ENCODE assay signal across 14 cellular contexts in genomic region chr21:17730782-17731181, GRCh38.
A peak's percentile ranks its signal among the peaks of the same experiment; 100 is the strongest.
DNase-seq lines count a peak whose midpoint lies in the region; ATAC-seq, FAIRE-seq and TF ChIP-seq lines count a peak whose summit lies in the region.
"Had no signal": no experiment of that assay in that cellular context is flagged by ENCODE, and none has a peak within 500 bp of the region (broad histone marks: within the 10 kb centered on the region; RNA-seq: fewer than 3 reads in every experiment).

No MANE protein-coding gene starts in this region.

- no peak; the same call in 2 of the 3 replicates for ATAC-seq in GM12878
- ATAC-seq in naive thymus-derived CD4-positive, alpha-beta T cell, result peak; percentile 78
- ATAC-seq: activated CD4-positive, CD25-positive, alpha-beta regulatory T cell treated with anti-CD3 and anti-CD28 coated beads, Interleukin-2, amount 50 U/mL, for 24 hours; activated T-cell treated with anti-CD3 and anti-CD28 coated beads, Interleukin-2, amount 50 U/mL, for 4 hours; SK-N-SH treated with all-trans-retinoic acid at 6 μM for 48 hours had no signal

- no peaks in the 10 kb centered on the region for H3K4me1 ChIP-seq in GM12878 (ENCODE audit: control insufficient read depth, insufficient read depth, low read length)
- no peaks in the 10 kb centered on the region for H3K4me1 ChIP-seq in naive thymus-derived CD4-positive, alpha-beta T cell (ENCODE audit: control insufficient read depth in 2 of 2, insufficient read depth in 2 of 2, low read length in 2 of 2)
- H3K4me1 ChIP-seq in adrenal gland (replicated peaks in 1 of 2), result no peaks in the 10 kb centered on the region

- no peak overlapping the region for H3K9ac ChIP-seq in GM12878 (ENCODE audit: control insufficient read depth, insufficient read depth, low read length)

- TF ChIP-seq CTCF in GM12878 (IDR thresholded peaks at IDR 0.05 in 2 of 3, conservative IDR thresholded peaks at IDR 0.05 in 1 of 3; ENCODE audit: control insufficient read depth in 2 of 3, extremely low read depth in 1 of 3, insufficient read depth in 1 of 3, low read depth in 3 of 3, low read length in 3 of 3) (no peak; a peak in 1 of 6 replicates), adrenal gland (IDR thresholded peaks at IDR 0.05) (no peak)

- TF ChIP-seq POLR2A in GM12878 (IDR thresholded peaks at IDR 0.05; ENCODE audit: low read depth, low read length), result no peak
- no peak for TF ChIP-seq POLR2A in adrenal gland (IDR thresholded peaks at IDR 0.05)

- 53% methylated on average over 1 of the region's 1 CpG for WGBS in GM12878 (ENCODE audit: insufficient coverage, insufficient replicate concordance, low lambda C conversion rate, missing lambda C conversion rate)
- 69 to 88% (median 79%) methylated on average over 1 of the region's 1 CpG for WGBS in adrenal gland, 4 donors

- H3K27me3 ChIP-seq in GM12878 (replicated peaks in 1 of 2; ENCODE audit: control insufficient read depth in 2 of 2, insufficient read depth in 2 of 2, low read length in 1 of 2), result no peaks in the 10 kb centered on the region
- no peaks in the 10 kb centered on the region for H3K27me3 ChIP-seq in naive thymus-derived CD4-positive, alpha-beta T cell (ENCODE audit: control insufficient read depth in 2 of 2, insufficient read depth in 2 of 2, low read length in 2 of 2)
- no peaks in the 10 kb centered on the region for H3K27me3 ChIP-seq in adrenal gland

- H3K9me3 Mint-ChIP-seq in naive thymus-derived CD4-positive, alpha-beta T cell, result peaks cover 0 to 2% (median 0%) of the 10 kb centered on the region in 11 donors
- H3K9me3 Mint-ChIP-seq: activated T-cell treated with anti-CD3 and anti-CD28 coated beads, Interleukin-2, amount 50 U/mL, for 4 hours had no signal

- no peaks in the 10 kb centered on the region for H4K20me1 ChIP-seq in GM12878 (ENCODE audit: control insufficient read depth, insufficient read depth)

- no peaks in the 10 kb centered on the region for H3K36me3 Mint-ChIP-seq in naive thymus-derived CD4-positive, alpha-beta T cell

- DNase-seq in GF-D8 (lab: John Stamatoyannopoulos, UW), result peak; percentile 87
- peak; percentile 92 for DNase-seq in MV-4-11 (lab: John Stamatoyannopoulos, UW)
- no peak for DNase-seq in GM12878 (ENCODE audit: low read depth, low spot score)
- no peak for DNase-seq in naive thymus-derived CD4-positive, alpha-beta T cell
- DNase-seq in cerebellar cortex (ENCODE audit: low spot score), result no peak
- no peak for DNase-seq in adrenal gland
- DNase-seq in NCI-H524 treated with DMSO at 0.1 percent for 48 hours (lab: John Stamatoyannopoulos, UW), result no peak
- no peak for DNase-seq in KG1 (lab: John Stamatoyannopoulos, UW)
- DNase-seq: activated T-cell treated with anti-CD3 and anti-CD28 coated beads, Interleukin-2, amount 50 U/mL, for 4 hours; NCI-H1436 treated with DMSO at 0.1 percent for 48 hours; substantia nigra had no signal

- no peak for FAIRE-seq in GM12878 (lab: Jason Lieb, UNC)
- FAIRE-seq: keratinocyte had no signal

- H3K4me3 Mint-ChIP-seq in naive thymus-derived CD4-positive, alpha-beta T cell, result no peak overlapping the region
- H3K4me3 Mint-ChIP-seq: activated T-cell treated with anti-CD3 and anti-CD28 coated beads, Interleukin-2, amount 50 U/mL, for 4 hours had no signal

- peaks cover 0 to 6% (median 0%) of the 10 kb centered on the region in 7 donors for H3K4me1 Mint-ChIP-seq in naive thymus-derived CD4-positive, alpha-beta T cell

- no peak for TF ChIP-seq EP300 in GM12878 (IDR thresholded peaks at IDR 0.05; ENCODE audit: borderline replicate concordance in 1 of 2, control insufficient read depth in 1 of 2, low read depth in 2 of 2, low read length in 2 of 2)

- RAD21 ChIA-PET in GM12878 (lab: Charles Lee; ENCODE audit: unreplicated experiment), result no interaction called here

- H3K27ac ChIP-seq in GM12878 (ENCODE audit: control insufficient read depth, insufficient read depth), result no peak overlapping the region
- H3K27ac ChIP-seq in naive thymus-derived CD4-positive, alpha-beta T cell (ENCODE audit: low read depth, low read length), result no peak overlapping the region
- H3K27ac ChIP-seq in adrenal gland, result no peak overlapping the region

- H3K36me3 ChIP-seq in GM12878 (ENCODE audit: control insufficient read depth in 2 of 2, insufficient read depth in 2 of 2, low read length in 1 of 2), result no peaks in the 10 kb centered on the region
- no peaks in the 10 kb centered on the region for H3K36me3 ChIP-seq in naive thymus-derived CD4-positive, alpha-beta T cell (ENCODE audit: control insufficient read depth in 2 of 3, insufficient read depth in 3 of 3, low read length in 3 of 3)
- H3K36me3 ChIP-seq in adrenal gland (replicated peaks in 1 of 2), result no peaks in the 10 kb centered on the region

- H2AFZ ChIP-seq in GM12878 (ENCODE audit: control insufficient read depth, low read depth, low read length), result no peak overlapping the region

- SMC1A ChIA-PET in GM12878 (lab: Charles Lee; ENCODE audit: uncharacterized antibody, unreplicated experiment), result interaction anchor here (1.0 to 3.1 kb wide), 3 partner anchors 12 to 85 kb away, joined by 3 to 11 read pairs (median 3); no protein-coding TSS in a partner anchor

- H3K27me3 Mint-ChIP-seq in naive thymus-derived CD4-positive, alpha-beta T cell, result peaks cover 0 to 2% (median 0%) of the 10 kb centered on the region in 5 donors

- intact Hi-C loops in GM12878 (cut with micrococcal nuclease; ENCODE audit: unreplicated experiment), result no loop called here
- intact Hi-C loops in naive thymus-derived CD4-positive, alpha-beta T cell (cut with micrococcal nuclease), result loop anchor here in 1 of 2 donors (1.0 to 2.0 kb wide), 2 partner anchors 88 to 173 kb away; partner anchors contain the start of gene C21orf91
- intact Hi-C loops in adrenal gland (cut with DNase I), result no loop called here

- no peak for TF ChIP-seq RAD21 in GM12878 (IDR thresholded peaks at IDR 0.05; ENCODE audit: insufficient read depth, low read depth, low read length)

- CTCF ChIA-PET in GM12878 (lab: Yijun Ruan, JAX), result interaction anchor here (1.1 kb wide), 1 partner anchor 12 kb away, joined by 3 read pairs; no protein-coding TSS in a partner anchor
- CTCF ChIA-PET in naive thymus-derived CD4-positive, alpha-beta T cell (lab: Charles Lee), result no interaction called here

- H3K4me3 ChIP-seq in GM12878 (no peak overlapping the region), adrenal gland (no peak overlapping the region)
- H3K4me3 ChIP-seq in naive thymus-derived CD4-positive, alpha-beta T cell (ENCODE audit: low read length), result no peak overlapping the region

- H3K79me2 ChIP-seq in GM12878 (ENCODE audit: control insufficient read depth, insufficient read depth, low read length), result no peaks in the 10 kb centered on the region

- POLR2A ChIA-PET in GM12878 (lab: Charles Lee), result no interaction called here
- POLR2A ChIA-PET in naive thymus-derived CD4-positive, alpha-beta T cell (lab: Charles Lee), result no interaction called here

- no TSS peak for BruUV-seq in GM12878 (replicated peaks; lab: Mats Ljungman, UMichigan)

- in situ Hi-C loops in GM12878 (cut with MboI), result no loop called here

- no peak overlapping the region for H3K4me2 ChIP-seq in GM12878 (ENCODE audit: control insufficient read depth, insufficient read depth)

- H3K9me3 ChIP-seq in GM12878 (replicated peaks; ENCODE audit: control insufficient read depth, insufficient read depth, low read length) (no peaks in the 10 kb centered on the region), adrenal gland (replicated peaks in 1 of 3) (no peaks in the 10 kb centered on the region)
- no peaks in the 10 kb centered on the region for H3K9me3 ChIP-seq in naive thymus-derived CD4-positive, alpha-beta T cell (ENCODE audit: control insufficient read depth in 2 of 3, low read length in 3 of 3)

- no peak overlapping the region for H3K27ac Mint-ChIP-seq in naive thymus-derived CD4-positive, alpha-beta T cell

TF ChIP-seq in GM12878, 131 proteins besides CTCF, POLR2A, EP300 and RAD21:
- peak; percentile 38; the same call in 1 of the 2 replicates for TF ChIP-seq ATF7 (IDR thresholded peaks at IDR 0.05; ENCODE audit: low read depth)
- TF ChIP-seq RUNX3 (IDR thresholded peaks at IDR 0.05; ENCODE audit: low read length), result no peak
- TF ChIP-seq POLR2AphosphoS5 (IDR thresholded peaks at IDR 0.05; ENCODE audit: low read length), result no peak

Comparison
In these comparisons a context has a peak if more than half of its experiments do, and no peak if none do; other contexts are left out.
1. DNase-seq: peak in GF-D8 (single experiment) and MV-4-11 (single experiment); none in GM12878 (single experiment), naive thymus-derived CD4-positive, alpha-beta T cell (0 of 9), cerebellar cortex (single experiment), adrenal gland (0 of 7), NCI-H524 treated with DMSO at 0.1 percent for 48 hours (single experiment) and KG1 (single experiment).